Comparison of ENCODE assay signal across 32 cellular contexts in genomic region chr10:113138937-113139585, GRCh38.
DNase-seq lines count a peak whose midpoint lies in the region; ATAC-seq, FAIRE-seq and TF ChIP-seq lines count a peak whose summit lies in the region.
"Had no signal": no experiment of that assay in that cellular context is flagged by ENCODE, and none has a peak within 500 bp of the region (broad histone marks: within the 10 kb centered on the region; RNA-seq: fewer than 3 reads in every experiment).

No MANE protein-coding gene starts in this region.

- no peak overlapping the region for H3K9ac ChIP-seq in astrocyte (ENCODE audit: low read length)
- no peak overlapping the region for H3K9ac ChIP-seq in mesenchymal stem cell (ENCODE audit: low read length)
- H3K9ac ChIP-seq: parathyroid adenoma had no signal

- H2BK120ac ChIP-seq in mesenchymal stem cell (ENCODE audit: low read depth, low read length) = no peak overlapping the region

- peaks cover 9% of the 10 kb centered on the region for H3K79me2 ChIP-seq in astrocyte (ENCODE audit: insufficient read depth, low read length)

- no peak overlapping the region for H3K14ac ChIP-seq in mesenchymal stem cell (ENCODE audit: low read length in 2 of 2)

- H3K36me3 Mint-ChIP-seq in MCF 10A (ENCODE audit: insufficient read depth, unreplicated experiment) (peaks cover 40% of the 10 kb centered on the region), astrocyte (ENCODE audit: low read depth, unreplicated experiment) (peaks cover 19% of the 10 kb centered on the region)
- H3K36me3 Mint-ChIP-seq in stimulated activated effector memory CD8-positive, alpha-beta T cell treated with anti-CD3 and anti-CD28 coated beads, Interleukin-12 subunit alpha, Interleukin-12 subunit beta, amount 100 ng/mL, for 72 hours = no peaks in the 10 kb centered on the region
- no peaks in the 10 kb centered on the region for H3K36me3 Mint-ChIP-seq in activated CD4-positive, alpha-beta memory T cell treated with anti-CD3 and anti-CD28 coated beads for 36 hours
- H3K36me3 Mint-ChIP-seq: activated naive CD4-positive, alpha-beta T cell treated with anti-CD3 and anti-CD28 coated beads, Interleukin-2, amount 50 U/mL, for 72 hours; T-cell had no signal

- H3K4ac ChIP-seq in mesenchymal stem cell (ENCODE audit: low read depth in 1 of 2, low read length in 2 of 2) = no peak overlapping the region

- no peak overlapping the region for H3K4me2 ChIP-seq in astrocyte (ENCODE audit: low read length)
- H3K4me2 ChIP-seq in mesenchymal stem cell (ENCODE audit: low read length, poor library complexity, severe bottlenecking) = no peak overlapping the region

- H2BK5ac ChIP-seq in mesenchymal stem cell (ENCODE audit: low read depth, low read length, poor library complexity, severe bottlenecking) = no peak overlapping the region

- no peaks in the 10 kb centered on the region for H3K27me3 ChIP-seq in breast epithelium
- no peaks in the 10 kb centered on the region for H3K27me3 ChIP-seq in astrocyte (ENCODE audit: insufficient read depth, low read length)
- H3K27me3 ChIP-seq in mesenchymal stem cell (ENCODE audit: control insufficient read depth in 1 of 2, insufficient read depth in 1 of 2, low read length in 2 of 2) = no peaks in the 10 kb centered on the region
- H3K27me3 ChIP-seq: foreskin keratinocyte, SJCRH30, suprapubic skin had no signal

- H3K23ac ChIP-seq in mesenchymal stem cell (ENCODE audit: low read length in 2 of 2) = no peak overlapping the region

- no TSS peak for BruUV-seq in MCF 10A (replicated peaks; lab: Mats Ljungman, UMichigan)

- peaks cover 56% of the 10 kb centered on the region for H3K79me1 ChIP-seq in mesenchymal stem cell (replicated peaks; ENCODE audit: low read length, poor library complexity, severe bottlenecking)

- H3K27ac ChIP-seq in breast epithelium = peak overlapping the region in 1 of 2 donors; percentile 53
- no peak overlapping the region for H3K27ac ChIP-seq in astrocyte (ENCODE audit: low read depth, low read length)
- no peak overlapping the region for H3K27ac ChIP-seq in mesenchymal stem cell (ENCODE audit: low read length, poor library complexity, severe bottlenecking)
- H3K27ac ChIP-seq: foreskin keratinocyte, parathyroid adenoma, SJCRH30, suprapubic skin had no signal

- FAIRE-seq in astrocyte (lab: Jason Lieb, UNC) = no peak
- FAIRE-seq: RCC 7860, urothelium cell line had no signal

- peaks cover 7% of the 10 kb centered on the region for H3K4me1 Mint-ChIP-seq in MCF 10A (ENCODE audit: insufficient read depth, unreplicated experiment)
- peaks cover 44% of the 10 kb centered on the region for H3K4me1 Mint-ChIP-seq in astrocyte (ENCODE audit: low read depth, unreplicated experiment)
- peaks cover 6% of the 10 kb centered on the region for H3K4me1 Mint-ChIP-seq in stimulated activated effector memory CD8-positive, alpha-beta T cell treated with anti-CD3 and anti-CD28 coated beads, Interleukin-12 subunit alpha, Interleukin-12 subunit beta, amount 100 ng/mL, for 72 hours
- no peaks in the 10 kb centered on the region for H3K4me1 Mint-ChIP-seq in activated CD4-positive, alpha-beta memory T cell treated with anti-CD3 and anti-CD28 coated beads for 36 hours (ENCODE audit: low read depth)
- H3K4me1 Mint-ChIP-seq: activated CD4-positive, alpha-beta T cell treated with anti-CD3 and anti-CD28 coated beads, Interleukin-2, amount 10 ng/mL, durations not matched to agents 24 days and 14 days; T-cell had no signal

- 68% methylated on average over 4 of the region's 4 CpGs for WGBS in mesenchymal stem cell

- no peak for TF ChIP-seq POLR2A in breast epithelium (IDR thresholded peaks at IDR 0.05)

- intact Hi-C loops in MCF 10A (cut with micrococcal nuclease) (no loop called here), breast epithelium (cut with DNase I; ENCODE audit: low total_unique reads) (no loop called here)
- intact Hi-C loops in activated CD4-positive, alpha-beta memory T cell treated with anti-CD3 and anti-CD28 coated beads for 36 hours (cut with micrococcal nuclease) = no loop called here

- DNase-seq in MCF 10A (ENCODE audit: unreplicated experiment) (no peak), breast epithelium (ENCODE audit: low spot score in 2 of 2) (no peak), astrocyte (ENCODE audit: low read depth) (no peak), mesenchymal stem cell (peak; percentile 46), islet precursor cell (no peak)
- DNase-seq in stimulated activated effector memory CD8-positive, alpha-beta T cell treated with anti-CD3 and anti-CD28 coated beads, Interleukin-12 subunit alpha, Interleukin-12 subunit beta, amount 100 ng/mL, for 72 hours (ENCODE audit: low spot score in 2 of 2) = no peak
- DNase-seq in activated CD4-positive, alpha-beta memory T cell treated with anti-CD3 and anti-CD28 coated beads for 36 hours = no peak
- DNase-seq: activated CD4-positive, alpha-beta T cell treated with anti-CD3 and anti-CD28 coated beads, Interleukin-2, amount 10 ng/mL, durations not matched to agents 24 days and 14 days; activated effector memory CD4-positive, alpha-beta T cell treated with Interleukin-2 at 50 U/mL for 16 hours; anterior cingulate cortex; caudate nucleus; cortex of kidney; DMS79; effector memory CD8-positive, alpha-beta T cell; foreskin keratinocyte; head of caudate nucleus; mammary epithelial cell; NCI-H1048; NCI-H1694; NCI-H446; SJCRH30; stimulated activated CD4-positive, alpha-beta T cell treated with anti-CD3 and anti-CD28 coated beads, Interleukin-4, amount 100 ng/mL, for 4 hours; T-cell had no signal

- H3K4me1 ChIP-seq in breast epithelium = no peaks in the 10 kb centered on the region
- no peaks in the 10 kb centered on the region for H3K4me1 ChIP-seq in astrocyte (ENCODE audit: insufficient read depth, low read length)
- peaks cover 9% of the 10 kb centered on the region for H3K4me1 ChIP-seq in mesenchymal stem cell (ENCODE audit: control insufficient read depth, insufficient read depth, low read depth, low read length)
- H3K4me1 ChIP-seq: foreskin keratinocyte, parathyroid adenoma, SJCRH30 had no signal

- POLR2A ChIA-PET in MCF 10A (lab: Yijun Ruan, JAX) = no interaction called here
- POLR2A ChIA-PET in activated CD4-positive, alpha-beta memory T cell treated with anti-CD3 and anti-CD28 coated beads for 36 hours (lab: Charles Lee) = no interaction called here

- H3K4me3 Mint-ChIP-seq in MCF 10A (ENCODE audit: unreplicated experiment) (no peak overlapping the region), astrocyte (ENCODE audit: unreplicated experiment) (no peak overlapping the region)
- H3K4me3 Mint-ChIP-seq in stimulated activated effector memory CD8-positive, alpha-beta T cell treated with anti-CD3 and anti-CD28 coated beads, Interleukin-12 subunit alpha, Interleukin-12 subunit beta, amount 100 ng/mL, for 72 hours = no peak overlapping the region
- no peak overlapping the region for H3K4me3 Mint-ChIP-seq in activated CD4-positive, alpha-beta memory T cell treated with anti-CD3 and anti-CD28 coated beads for 36 hours
- H3K4me3 Mint-ChIP-seq: activated CD4-positive, alpha-beta T cell treated with anti-CD3 and anti-CD28 coated beads, Interleukin-2, amount 10 ng/mL, durations not matched to agents 24 days and 14 days; CD14-positive monocyte; effector memory CD8-positive, alpha-beta T cell; T-cell had no signal

- no peak overlapping the region for H2AFZ ChIP-seq in astrocyte (ENCODE audit: low read depth, low read length)
- no peak overlapping the region for H2AFZ ChIP-seq in mesenchymal stem cell (ENCODE audit: low read depth, low read length)
- H2AFZ ChIP-seq: parathyroid adenoma had no signal

- no peak overlapping the region for H3K4me3 ChIP-seq in breast epithelium
- no peak overlapping the region for H3K4me3 ChIP-seq in astrocyte (ENCODE audit: insufficient read depth, low read depth, low read length)
- no peak overlapping the region for H3K4me3 ChIP-seq in mesenchymal stem cell (ENCODE audit: insufficient read depth in 1 of 2, low read depth in 1 of 2, low read length in 2 of 2)
- H3K4me3 ChIP-seq: SJCRH30, suprapubic skin had no signal

- H4K91ac ChIP-seq in mesenchymal stem cell (ENCODE audit: low read length) = no peak overlapping the region

- H3K18ac ChIP-seq in mesenchymal stem cell (ENCODE audit: low read depth in 1 of 2, low read length in 2 of 2) = peak overlapping the region in 1 of 2 experiments; percentile 16

- H3K27ac Mint-ChIP-seq in MCF 10A (ENCODE audit: low read depth, unreplicated experiment) (peak overlapping the region; percentile 58), astrocyte (ENCODE audit: unreplicated experiment) (peak overlapping the region; percentile 93)
- H3K27ac Mint-ChIP-seq in stimulated activated effector memory CD8-positive, alpha-beta T cell treated with anti-CD3 and anti-CD28 coated beads, Interleukin-12 subunit alpha, Interleukin-12 subunit beta, amount 100 ng/mL, for 72 hours = peak overlapping the region; percentile 30
- no peak overlapping the region for H3K27ac Mint-ChIP-seq in activated CD4-positive, alpha-beta memory T cell treated with anti-CD3 and anti-CD28 coated beads for 36 hours
- H3K27ac Mint-ChIP-seq: activated CD4-positive, alpha-beta T cell treated with anti-CD3 and anti-CD28 coated beads, Interleukin-2, amount 10 ng/mL, durations not matched to agents 24 days and 14 days; activated naive CD4-positive, alpha-beta T cell treated with anti-CD3 and anti-CD28 coated beads, Interleukin-2, amount 50 U/mL, for 72 hours; effector memory CD8-positive, alpha-beta T cell; T-cell had no signal

- peaks cover 49% of the 10 kb centered on the region for H4K20me1 ChIP-seq in astrocyte (ENCODE audit: insufficient read depth, low read length)

- no peak for ATAC-seq in stimulated activated effector memory CD8-positive, alpha-beta T cell treated with anti-CD3 and anti-CD28 coated beads, Interleukin-12 subunit alpha, Interleukin-12 subunit beta, amount 100 ng/mL, for 72 hours
- no peak for ATAC-seq in HG03095 (IDR thresholded peaks at IDR 0.05; ENCODE audit: unreplicated experiment)
- ATAC-seq: activated naive CD4-positive, alpha-beta T cell treated with anti-CD3 and anti-CD28 coated beads, Interleukin-2, amount 50 U/mL, for 72 hours; effector memory CD8-positive, alpha-beta T cell; esophagus mucosa; foreskin keratinocyte; sciatic nerve; T-cell had no signal

- peak overlapping the region; percentile 52 for H4K8ac ChIP-seq in mesenchymal stem cell (ENCODE audit: low read length)

- peak overlapping the region; percentile 25 to 46 for H2BK12ac ChIP-seq in mesenchymal stem cell (ENCODE audit: low read length in 2 of 2)

- H3K9me3 Mint-ChIP-seq in MCF 10A (ENCODE audit: unreplicated experiment) (no peaks in the 10 kb centered on the region), astrocyte (ENCODE audit: unreplicated experiment) (no peaks in the 10 kb centered on the region)
- no peaks in the 10 kb centered on the region for H3K9me3 Mint-ChIP-seq in stimulated activated effector memory CD8-positive, alpha-beta T cell treated with anti-CD3 and anti-CD28 coated beads, Interleukin-12 subunit alpha, Interleukin-12 subunit beta, amount 100 ng/mL, for 72 hours
- H3K9me3 Mint-ChIP-seq in activated CD4-positive, alpha-beta memory T cell treated with anti-CD3 and anti-CD28 coated beads for 36 hours = no peaks in the 10 kb centered on the region
- H3K9me3 Mint-ChIP-seq: activated CD4-positive, alpha-beta T cell treated with anti-CD3 and anti-CD28 coated beads, Interleukin-2, amount 10 ng/mL, durations not matched to agents 24 days and 14 days; activated naive CD4-positive, alpha-beta T cell treated with anti-CD3 and anti-CD28 coated beads, Interleukin-2, amount 50 U/mL, for 72 hours; effector memory CD8-positive, alpha-beta T cell; T-cell had no signal

- H3K27me3 Mint-ChIP-seq in MCF 10A (ENCODE audit: insufficient read depth, unreplicated experiment) (no peaks in the 10 kb centered on the region), astrocyte (ENCODE audit: low read depth, unreplicated experiment) (no peaks in the 10 kb centered on the region)
- no peaks in the 10 kb centered on the region for H3K27me3 Mint-ChIP-seq in activated CD4-positive, alpha-beta memory T cell treated with anti-CD3 and anti-CD28 coated beads for 36 hours
- H3K27me3 Mint-ChIP-seq: activated CD4-positive, alpha-beta T cell treated with anti-CD3 and anti-CD28 coated beads, Interleukin-2, amount 10 ng/mL, durations not matched to agents 24 days and 14 days; effector memory CD8-positive, alpha-beta T cell; T-cell had no signal

- H2BK15ac ChIP-seq in mesenchymal stem cell (ENCODE audit: low read depth, poor library complexity, severe bottlenecking) = no peak overlapping the region

- H3K36me3 ChIP-seq in breast epithelium (peaks cover 4% of the 10 kb centered on the region), astrocyte (ENCODE audit: insufficient read depth, low read length) (peaks cover 7% of the 10 kb centered on the region), mesenchymal stem cell (ENCODE audit: control insufficient read depth in 1 of 2, insufficient read depth in 2 of 2, low read depth in 1 of 2, low read length in 2 of 2) (peaks cover 22 to 29% of the 10 kb centered on the region in 2 experiments)

- H2AK5ac ChIP-seq in mesenchymal stem cell (ENCODE audit: low read length, severe bottlenecking) = no peak overlapping the region

- no peaks in the 10 kb centered on the region for H3K9me3 ChIP-seq in breast epithelium
- H3K9me3 ChIP-seq in astrocyte (ENCODE audit: insufficient read depth, low read depth, low read length) = no peaks in the 10 kb centered on the region
- no peaks in the 10 kb centered on the region for H3K9me3 ChIP-seq in mesenchymal stem cell (ENCODE audit: control insufficient read depth, low read length)
- H3K9me3 ChIP-seq: SJCRH30, suprapubic skin had no signal

- CTCF ChIA-PET in MCF 10A (lab: Yijun Ruan, JAX) = interaction anchor here (0.6 to 1.0 kb wide), 4 partner anchors 27 to 662 kb away, joined by 3 to 4 read pairs (median 3); no protein-coding TSS in a partner anchor
- CTCF ChIA-PET in activated CD4-positive, alpha-beta memory T cell treated with anti-CD3 and anti-CD28 coated beads for 36 hours (lab: Charles Lee) = no interaction called here

- TF ChIP-seq CTCF in MCF 10A (IDR thresholded peaks at IDR 0.05; ENCODE audit: unreplicated experiment) (no peak), breast epithelium (IDR thresholded peaks at IDR 0.05) (no peak), astrocyte (IDR thresholded peaks at IDR 0.05; ENCODE audit: insufficient read depth, low read depth, low read length) (no peak)
